In the genomic region with DNA sequence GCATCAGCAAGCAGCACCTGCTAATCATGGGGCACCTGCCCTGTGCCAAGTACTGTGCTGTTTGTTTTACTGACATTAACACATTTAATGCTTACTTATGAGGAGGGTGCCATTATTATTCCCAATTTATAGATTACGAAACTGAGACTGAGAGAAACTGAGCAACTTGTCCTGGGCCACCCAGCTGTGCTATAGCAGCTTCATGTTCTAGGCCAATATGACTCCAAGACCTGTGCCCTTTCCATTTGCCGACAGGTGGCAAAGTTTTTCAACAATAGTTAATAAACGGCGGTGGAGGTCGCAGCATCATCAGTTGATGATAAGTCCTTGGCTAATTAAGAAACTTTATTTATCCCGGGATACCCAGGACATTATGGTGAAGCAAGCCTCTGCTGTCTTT, we compare ENCODE assay signal across 24 cellular contexts. TPM values are rescaled to one million over a fixed set of nuclear protein-coding genes. Genes with fewer than 3 reads are reported as not detected.
"Had no signal": no experiment of that assay in that cellular context is flagged by ENCODE, and none has a peak within 500 bp of the region (broad histone marks: within the 10 kb centered on the region; RNA-seq: fewer than 3 reads in every experiment).

No MANE protein-coding gene starts in this region.

- H3K27me3 ChIP-seq: MG63 had no signal

- H3K4me3 ChIP-seq: MG63 had no signal

- H3K27ac ChIP-seq: RWPE1 had no signal

- H3K9ac ChIP-seq: SK-N-SH had no signal

- H3K9me3 ChIP-seq: MG63, SK-N-SH had no signal

- H3K36me3 ChIP-seq: MG63 had no signal

- H3K4me2 ChIP-seq: SK-N-SH had no signal

- ATAC-seq: Panc1, PC-3 had no signal

- DNase-seq: Karpas-422, KG1, MG63, NCI-H1092, NCI-H1105 treated with DMSO at 0.1 percent for 48 hours, NCI-H1417 treated with DMSO at 0.1 percent for 48 hours, NCI-H146, NCI-H1694 treated with DMSO at 0.1 percent for 48 hours, NCI-H1930, NCI-H2081, NCI-H2107, NCI-H2227 treated with DMSO at 0.1 percent for 48 hours, NCI-H524, NCI-H526 treated with DMSO at 0.1 percent for 48 hours, NCI-H748 treated with DMSO at 0.1 percent for 48 hours, PC-3, SHP77, SK-N-SH, SW 1271 had no signal

RNA-seq across cellular contexts. Expression of gene TIMD4, which starts 55.4 kb away (rescaled TPM):
- total RNA-seq: HT-29, NCI-H460, PC-3, SK-MEL-5 had no signal
- polyA plus RNA-seq: SK-N-SH had no signal

RNA-seq across cellular contexts. Expression of gene PPP1R2B, which starts 57.6 kb away (rescaled TPM):
- total RNA-seq: HT-29, NCI-H460 had no signal
- polyA plus RNA-seq: SK-N-SH had no signal
